Comparison of ENCODE assay signal across 1 cellular context in the genomic region with DNA sequence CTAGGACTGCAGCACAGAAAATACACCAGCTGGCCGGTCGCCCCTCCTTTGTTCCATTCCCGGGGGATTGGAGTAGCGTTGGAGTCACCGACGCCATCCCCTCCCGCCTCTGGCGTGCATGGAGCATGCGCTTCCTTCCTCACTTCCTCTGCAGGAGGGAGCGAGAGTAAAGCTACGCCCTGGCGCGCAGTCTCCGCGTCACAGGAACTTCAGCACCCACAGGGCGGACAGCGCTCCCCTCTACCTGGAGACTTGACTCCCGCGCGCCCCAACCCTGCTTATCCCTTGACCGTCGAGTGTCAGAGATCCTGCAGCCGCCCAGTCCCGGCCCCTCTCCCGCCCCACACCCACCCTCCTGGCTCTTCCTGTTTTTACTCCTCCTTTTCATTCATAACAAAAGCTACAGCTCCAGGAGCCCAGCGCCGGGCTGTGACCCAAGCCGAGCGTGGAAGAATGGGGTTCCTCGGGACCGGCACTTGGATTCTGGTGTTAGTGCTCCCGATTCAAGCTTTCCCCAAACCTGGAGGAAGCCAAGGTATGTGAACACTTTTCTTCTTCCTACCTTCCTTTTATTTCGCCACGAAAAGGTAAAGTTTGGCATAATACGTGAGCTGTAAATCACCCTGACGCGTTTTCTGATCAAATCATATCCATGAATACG.
TF ChIP-seq lines count a peak whose summit lies in the region.

Gene SCG3, plus strand, starts transcription at position 201 of the 661 bp plus-strand sequence. Its CDS starts 253 bp downstream, at position 454.

TF ChIP-seq in K562, 482 proteins besides CTCF, POLR2A, EP300 and RAD21 (continued from another document and continues in another):
- TF ChIP-seq CHD7 (IDR thresholded peaks at IDR 0.05; ENCODE audit: low read depth, low read length): no peak
- TF ChIP-seq MYC (IDR thresholded peaks at IDR 0.05; ENCODE audit: low read depth, low read length): peak; percentile 85
- no peak for TF ChIP-seq MYC (CRISPR knock-in tag; IDR thresholded peaks at IDR 0.05; ENCODE audit: borderline replicate concordance, low read depth)
- TF ChIP-seq ZSCAN29 (IDR thresholded peaks at IDR 0.05): no peak
- TF ChIP-seq SFPQ (IDR thresholded peaks at IDR 0.05; ENCODE audit: low read depth, low read length): no peak
- TF ChIP-seq NKRF (IDR thresholded peaks at IDR 0.05; ENCODE audit: borderline replicate concordance): peak; percentile 86; the same call in 1 of the 2 replicates
- no peak for TF ChIP-seq ZNF780A (CRISPR knock-in tag; IDR thresholded peaks at IDR 0.05)
- no peak for TF ChIP-seq ZNF3 (CRISPR knock-in tag; IDR thresholded peaks at IDR 0.05)
- TF ChIP-seq, protein P1, sequence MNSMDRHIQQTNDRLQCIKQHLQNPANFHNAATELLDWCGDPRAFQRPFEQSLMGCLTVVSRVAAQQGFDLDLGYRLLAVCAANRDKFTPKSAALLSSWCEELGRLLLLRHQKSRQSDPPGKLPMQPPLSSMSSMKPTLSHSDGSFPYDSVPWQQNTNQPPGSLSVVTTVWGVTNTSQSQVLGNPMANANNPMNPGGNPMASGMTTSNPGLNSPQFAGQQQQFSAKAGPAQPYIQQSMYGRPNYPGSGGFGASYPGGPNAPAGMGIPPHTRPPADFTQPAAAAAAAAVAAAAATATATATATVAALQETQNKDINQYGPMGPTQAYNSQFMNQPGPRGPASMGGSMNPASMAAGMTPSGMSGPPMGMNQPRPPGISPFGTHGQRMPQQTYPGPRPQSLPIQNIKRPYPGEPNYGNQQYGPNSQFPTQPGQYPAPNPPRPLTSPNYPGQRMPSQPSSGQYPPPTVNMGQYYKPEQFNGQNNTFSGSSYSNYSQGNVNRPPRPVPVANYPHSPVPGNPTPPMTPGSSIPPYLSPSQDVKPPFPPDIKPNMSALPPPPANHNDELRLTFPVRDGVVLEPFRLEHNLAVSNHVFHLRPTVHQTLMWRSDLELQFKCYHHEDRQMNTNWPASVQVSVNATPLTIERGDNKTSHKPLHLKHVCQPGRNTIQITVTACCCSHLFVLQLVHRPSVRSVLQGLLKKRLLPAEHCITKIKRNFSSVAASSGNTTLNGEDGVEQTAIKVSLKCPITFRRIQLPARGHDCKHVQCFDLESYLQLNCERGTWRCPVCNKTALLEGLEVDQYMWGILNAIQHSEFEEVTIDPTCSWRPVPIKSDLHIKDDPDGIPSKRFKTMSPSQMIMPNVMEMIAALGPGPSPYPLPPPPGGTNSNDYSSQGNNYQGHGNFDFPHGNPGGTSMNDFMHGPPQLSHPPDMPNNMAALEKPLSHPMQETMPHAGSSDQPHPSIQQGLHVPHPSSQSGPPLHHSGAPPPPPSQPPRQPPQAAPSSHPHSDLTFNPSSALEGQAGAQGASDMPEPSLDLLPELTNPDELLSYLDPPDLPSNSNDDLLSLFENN (IDR thresholded peaks at IDR 0.05; ENCODE audit: low read depth in 2 of 2, low read length in 2 of 2): no peak
- no peak for TF ChIP-seq FIP1L1 (IDR thresholded peaks at IDR 0.05; ENCODE audit: low read depth, low read length, poor library complexity, severe bottlenecking)
- no peak for TF ChIP-seq EZH2 (IDR thresholded peaks at IDR 0.05; ENCODE audit: borderline replicate concordance, low read depth, low read length)
- TF ChIP-seq ZNF239 (CRISPR knock-in tag; IDR thresholded peaks at IDR 0.05): no peak
- TF ChIP-seq PHB2 (IDR thresholded peaks at IDR 0.05; ENCODE audit: low read depth): no peak
- TF ChIP-seq CBX3 (IDR thresholded peaks at IDR 0.05; ENCODE audit: borderline replicate concordance in 1 of 2, low read length in 2 of 2): peak in 1 of 2 experiments; percentile 96; a peak in 1 of 3 replicates
- TF ChIP-seq ZC3H8 (IDR thresholded peaks at IDR 0.05): no peak
- no peak for TF ChIP-seq NUFIP1 (IDR thresholded peaks at IDR 0.05; ENCODE audit: partially characterized antibody)
- TF ChIP-seq REST (CRISPR knock-in tag; IDR thresholded peaks at IDR 0.05; ENCODE audit: low read depth): peak; percentile 100
- TF ChIP-seq, protein P2, sequence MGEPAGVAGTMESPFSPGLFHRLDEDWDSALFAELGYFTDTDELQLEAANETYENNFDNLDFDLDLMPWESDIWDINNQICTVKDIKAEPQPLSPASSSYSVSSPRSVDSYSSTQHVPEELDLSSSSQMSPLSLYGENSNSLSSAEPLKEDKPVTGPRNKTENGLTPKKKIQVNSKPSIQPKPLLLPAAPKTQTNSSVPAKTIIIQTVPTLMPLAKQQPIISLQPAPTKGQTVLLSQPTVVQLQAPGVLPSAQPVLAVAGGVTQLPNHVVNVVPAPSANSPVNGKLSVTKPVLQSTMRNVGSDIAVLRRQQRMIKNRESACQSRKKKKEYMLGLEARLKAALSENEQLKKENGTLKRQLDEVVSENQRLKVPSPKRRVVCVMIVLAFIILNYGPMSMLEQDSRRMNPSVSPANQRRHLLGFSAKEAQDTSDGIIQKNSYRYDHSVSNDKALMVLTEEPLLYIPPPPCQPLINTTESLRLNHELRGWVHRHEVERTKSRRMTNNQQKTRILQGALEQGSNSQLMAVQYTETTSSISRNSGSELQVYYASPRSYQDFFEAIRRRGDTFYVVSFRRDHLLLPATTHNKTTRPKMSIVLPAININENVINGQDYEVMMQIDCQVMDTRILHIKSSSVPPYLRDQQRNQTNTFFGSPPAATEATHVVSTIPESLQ (CRISPR knock-in tag; IDR thresholded peaks at IDR 0.05): peak; percentile 98
- no peak for TF ChIP-seq LEF1 (IDR thresholded peaks at IDR 0.05)
- TF ChIP-seq HNRNPL (IDR thresholded peaks at IDR 0.05; ENCODE audit: low read depth, low read length): no peak
- TF ChIP-seq NONO (IDR thresholded peaks at IDR 0.05; ENCODE audit: low read depth in 2 of 2, low read length in 1 of 2): no peak
